Comparison of ENCODE assay signal across 11 cellular contexts in genomic region chr4:139740121-139740520, GRCh38.
DNase-seq lines count a peak whose midpoint lies in the region; ATAC-seq, FAIRE-seq and TF ChIP-seq lines count a peak whose summit lies in the region.
"Had no signal": no experiment of that assay in that cellular context is flagged by ENCODE, and none has a peak within 500 bp of the region (broad histone marks: within the 10 kb centered on the region; RNA-seq: fewer than 3 reads in every experiment).

No MANE protein-coding gene starts in this region.

- ATAC-seq in left lung (peak; percentile 45), HG03457 (IDR thresholded peaks at IDR 0.05; ENCODE audit: unreplicated experiment) (no peak)
- ATAC-seq: activated CD4-positive, CD25-positive, alpha-beta regulatory T cell treated with anti-CD3 and anti-CD28 coated beads, Interleukin-2, amount 50 U/mL, for 24 hours; activated naive CD8-positive, alpha-beta T cell treated with anti-CD3 and anti-CD28 coated beads, Interleukin-2, amount 50 U/mL, for 24 hours had no signal

- H3K36me3 ChIP-seq in GM23248 (ENCODE audit: low read depth) (no peaks in the 10 kb centered on the region), left lung (no peaks in the 10 kb centered on the region), stomach (no peaks in the 10 kb centered on the region)
- H3K36me3 ChIP-seq: neutrophil had no signal

- in situ Hi-C loops in GM23248 (cut with MboI): loop anchor here (25.0 kb wide), 1 partner anchor 522 kb away; no protein-coding TSS in a partner anchor

- H3K79me2 ChIP-seq in GM23248 (ENCODE audit: insufficient read depth): no peaks in the 10 kb centered on the region

- intact Hi-C loops in left lung (cut with DNase I): no loop called here
- intact Hi-C loops in stomach (cut with DNase I; ENCODE audit: low total_unique reads): no loop called here

- no peak overlapping the region for H3K4me2 ChIP-seq in GM23248 (ENCODE audit: unreplicated experiment)

- H3K9ac ChIP-seq in GM23248: no peak overlapping the region

- H2AFZ ChIP-seq in GM23248: no peak overlapping the region

- H3K4me1 ChIP-seq in GM23248 (ENCODE audit: insufficient read depth) (peaks cover 13% of the 10 kb centered on the region), left lung (peaks cover 20 to 54% of the 10 kb centered on the region in 2 donors), stomach (peaks cover 23 to 33% (median 29%) of the 10 kb centered on the region in 4 donors)

- no peaks in the 10 kb centered on the region for H3K27me3 ChIP-seq in GM23248 (replicated peaks; ENCODE audit: insufficient read depth)
- H3K27me3 ChIP-seq in left lung: peaks cover 0 to 7% of the 10 kb centered on the region in 2 donors
- no peaks in the 10 kb centered on the region for H3K27me3 ChIP-seq in stomach

- FAIRE-seq in RCC 7860 (lab: Jason Lieb, UNC): no peak

- no peaks in the 10 kb centered on the region for H3K9me3 ChIP-seq in GM23248 (ENCODE audit: low read depth)
- H3K9me3 ChIP-seq in left lung: no peaks in the 10 kb centered on the region
- no peaks in the 10 kb centered on the region for H3K9me3 ChIP-seq in stomach
- H3K9me3 ChIP-seq: neutrophil had no signal

- no peak for DNase-seq in GM23248
- DNase-seq in cerebellum (ENCODE audit: low spot score): peak; percentile 64
- DNase-seq in left lung: no peak
- DNase-seq in stomach: no peak
- no peak for DNase-seq in NCI-H524 treated with DMSO at 0.1 percent for 48 hours (lab: John Stamatoyannopoulos, UW)
- no peak for DNase-seq in NCI-H128 (lab: John Stamatoyannopoulos, UW; ENCODE audit: unreplicated experiment)
- DNase-seq in RCC 7860 (ENCODE audit: low spot score): no peak
- DNase-seq: activated naive CD8-positive, alpha-beta T cell treated with anti-CD3 and anti-CD28 coated beads, Interleukin-2, amount 50 U/mL, for 24 hours had no signal

- TF ChIP-seq POLR2A in stomach (IDR thresholded peaks at IDR 0.05): no peak

- TF ChIP-seq CTCF in left lung (IDR thresholded peaks at IDR 0.05) (no peak), stomach (IDR thresholded peaks at IDR 0.05) (no peak)

- H3K27ac ChIP-seq in GM23248 (peak overlapping the region; percentile 1), left lung (peak overlapping the region; percentile 74 to 87), stomach (peak overlapping the region; percentile 32 to 84 (median 73))

- 0 out of 2 replicates have a peak, but pooled peaks cover 13% of the 10 kb centered on the region for H3F3A ChIP-seq in GM23248 (ENCODE audit: insufficient read depth)

- no peaks in the 10 kb centered on the region for H3K9me2 ChIP-seq in GM23248 (ENCODE audit: insufficient read depth)

- no peak overlapping the region for H3K4me3 ChIP-seq in GM23248
- no peak overlapping the region for H3K4me3 ChIP-seq in left lung
- no peak overlapping the region for H3K4me3 ChIP-seq in stomach

- 68 to 73% methylated on average over 5 of the region's 5 CpGs for WGBS in GM23248 (ENCODE audit: low coverage in 1 of 2, low lambda C conversion rate in 2 of 2, missing lambda C conversion rate in 2 of 2), 2 experiments
- 50 to 64% (median 55%) methylated on average over 5 of the region's 5 CpGs for WGBS in stomach, 5 donors

- TF ChIP-seq EP300 in stomach (IDR thresholded peaks at IDR 0.05): no peak

- no peaks in the 10 kb centered on the region for H4K20me1 ChIP-seq in GM23248 (ENCODE audit: insufficient read depth)

Comparison
In these comparisons a context has a peak if more than half of its experiments do, and no peak if none do; other contexts are left out.
1. H3K27ac ChIP-seq: peak in every context shown above with its lines; median percentile 80 in left lung; 73 in stomach; 1 in GM23248.